1 cellular context compared by ENCODE assay signal in the genomic region with DNA sequence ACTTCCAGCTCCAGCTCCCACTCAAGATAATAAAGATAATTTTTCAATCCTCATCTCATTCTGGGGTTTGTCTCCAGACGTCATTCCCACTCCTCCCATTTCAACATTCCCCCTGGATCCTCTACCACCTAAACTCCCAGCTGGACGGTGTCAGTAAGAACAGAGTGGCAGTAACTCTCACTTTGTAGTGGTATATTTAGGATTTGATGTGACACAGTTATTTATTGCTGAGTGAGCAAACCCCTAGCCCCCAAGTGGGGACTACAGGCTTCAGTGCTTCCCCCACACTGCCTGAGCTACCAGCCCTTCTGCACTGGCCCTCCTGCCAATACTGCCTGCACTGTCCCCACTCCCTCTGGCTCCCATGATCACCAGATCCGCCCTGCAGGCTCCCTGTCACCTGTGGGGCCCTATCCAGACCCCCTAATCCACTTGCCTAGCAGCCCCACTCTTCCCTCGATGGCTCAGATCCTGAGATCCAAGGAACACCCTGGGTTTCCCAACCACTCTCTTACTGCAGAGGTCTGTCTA.
TF ChIP-seq lines count a peak whose summit lies in the region.

No MANE protein-coding gene starts in this region.

TF ChIP-seq in HepG2, 621 proteins besides CTCF, POLR2A, EP300 and RAD21:
- TF ChIP-seq MAFK (conservative IDR thresholded peaks at IDR 0.05 in 1 of 2, IDR thresholded peaks at IDR 0.05 in 1 of 2; ENCODE audit: low read length in 2 of 2) (peak; percentile 83 to 85), RBM22 (optimal IDR thresholded peaks at IDR 0.05; ENCODE audit: low read length) (peak; percentile 18), PAF1 (CRISPR knock-in tag; IDR thresholded peaks at IDR 0.05) (peak; percentile 16; the same call in 1 of the 2 replicates), THYN1 (CRISPR knock-in tag; IDR thresholded peaks at IDR 0.05; ENCODE audit: borderline replicate concordance, low read depth) (no peak), ZNF878 (CRISPR knock-in tag; IDR thresholded peaks at IDR 0.05) (no peak), SSRP1 (CRISPR knock-in tag; IDR thresholded peaks at IDR 0.05) (peak; percentile 45; the same call in 1 of the 2 replicates), SRY (CRISPR knock-in tag; IDR thresholded peaks at IDR 0.05) (0 out of 2 replicates have a peak, but pooled peaks have one; percentile 51), MAFF (IDR thresholded peaks at IDR 0.05; ENCODE audit: low read depth, low read length) (peak; percentile 76), HNF4G (IDR thresholded peaks at IDR 0.05; ENCODE audit: borderline replicate concordance, low read depth, low read length) (no peak), HNF4G (CRISPR knock-in tag; IDR thresholded peaks at IDR 0.05; ENCODE audit: borderline replicate concordance, low read depth) (0 out of 2 replicates have a peak, but pooled peaks have one; percentile 23), ERF (CRISPR knock-in tag; IDR thresholded peaks at IDR 0.05) (0 out of 2 replicates have a peak, but pooled peaks have one; percentile 39), EZH2 (conservative IDR thresholded peaks at IDR 0.05; ENCODE audit: low read depth, low read length) (no peak), ZNF792 (CRISPR knock-in tag; IDR thresholded peaks at IDR 0.05) (no peak), ZC3H13 (CRISPR knock-in tag; IDR thresholded peaks at IDR 0.05) (peak; percentile 59; the same call in 1 of the 2 replicates), HMG20A (CRISPR knock-in tag; IDR thresholded peaks at IDR 0.05; ENCODE audit: borderline replicate concordance) (no peak), CAMTA2 (CRISPR knock-in tag; IDR thresholded peaks at IDR 0.05; ENCODE audit: borderline replicate concordance) (0 out of 2 replicates have a peak, but pooled peaks have one; percentile 32), ZNF451 (CRISPR knock-in tag; IDR thresholded peaks at IDR 0.05) (no peak), GZF1 (CRISPR knock-in tag; IDR thresholded peaks at IDR 0.05) (0 out of 2 replicates have a peak, but pooled peaks have one; percentile 7), SIN3A (IDR thresholded peaks at IDR 0.05; ENCODE audit: borderline replicate concordance, low read depth, low read length) (0 out of 2 replicates have a peak, but pooled peaks have one; percentile 10)
- TF ChIP-seq, protein P1, sequence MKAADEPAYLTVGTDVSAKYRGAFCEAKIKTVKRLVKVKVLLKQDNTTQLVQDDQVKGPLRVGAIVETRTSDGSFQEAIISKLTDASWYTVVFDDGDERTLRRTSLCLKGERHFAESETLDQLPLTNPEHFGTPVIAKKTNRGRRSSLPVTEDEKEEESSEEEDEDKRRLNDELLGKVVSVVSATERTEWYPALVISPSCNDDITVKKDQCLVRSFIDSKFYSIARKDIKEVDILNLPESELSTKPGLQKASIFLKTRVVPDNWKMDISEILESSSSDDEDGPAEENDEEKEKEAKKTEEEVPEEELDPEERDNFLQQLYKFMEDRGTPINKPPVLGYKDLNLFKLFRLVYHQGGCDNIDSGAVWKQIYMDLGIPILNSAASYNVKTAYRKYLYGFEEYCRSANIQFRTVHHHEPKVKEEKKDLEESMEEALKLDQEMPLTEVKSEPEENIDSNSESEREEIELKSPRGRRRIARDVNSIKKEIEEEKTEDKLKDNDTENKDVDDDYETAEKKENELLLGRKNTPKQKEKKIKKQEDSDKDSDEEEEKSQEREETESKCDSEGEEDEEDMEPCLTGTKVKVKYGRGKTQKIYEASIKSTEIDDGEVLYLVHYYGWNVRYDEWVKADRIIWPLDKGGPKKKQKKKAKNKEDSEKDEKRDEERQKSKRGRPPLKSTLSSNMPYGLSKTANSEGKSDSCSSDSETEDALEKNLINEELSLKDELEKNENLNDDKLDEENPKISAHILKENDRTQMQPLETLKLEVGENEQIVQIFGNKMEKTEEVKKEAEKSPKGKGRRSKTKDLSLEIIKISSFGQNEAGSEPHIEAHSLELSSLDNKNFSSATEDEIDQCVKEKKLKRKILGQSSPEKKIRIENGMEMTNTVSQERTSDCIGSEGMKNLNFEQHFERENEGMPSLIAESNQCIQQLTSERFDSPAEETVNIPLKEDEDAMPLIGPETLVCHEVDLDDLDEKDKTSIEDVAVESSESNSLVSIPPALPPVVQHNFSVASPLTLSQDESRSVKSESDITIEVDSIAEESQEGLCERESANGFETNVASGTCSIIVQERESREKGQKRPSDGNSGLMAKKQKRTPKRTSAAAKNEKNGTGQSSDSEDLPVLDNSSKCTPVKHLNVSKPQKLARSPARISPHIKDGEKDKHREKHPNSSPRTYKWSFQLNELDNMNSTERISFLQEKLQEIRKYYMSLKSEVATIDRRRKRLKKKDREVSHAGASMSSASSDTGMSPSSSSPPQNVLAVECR (CRISPR knock-in tag; IDR thresholded peaks at IDR 0.05; ENCODE audit: borderline replicate concordance), result peak; percentile 11; the same call in 1 of the 2 replicates
- TF ChIP-seq, protein P2, sequence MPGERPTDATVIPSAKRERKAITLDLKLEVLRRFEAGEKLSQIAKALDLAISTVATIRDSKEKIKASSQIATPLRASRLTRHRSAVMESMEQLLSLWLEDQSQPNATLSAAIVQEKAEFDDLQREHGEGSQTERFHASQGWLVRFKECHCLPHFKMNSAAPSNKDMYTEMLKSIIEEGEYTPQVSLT (CRISPR knock-in tag; IDR thresholded peaks at IDR 0.05; ENCODE audit: borderline replicate concordance, low read depth), result 0 out of 2 replicates have a peak, but pooled peaks have one; percentile 47
- TF ChIP-seq, protein P3, sequence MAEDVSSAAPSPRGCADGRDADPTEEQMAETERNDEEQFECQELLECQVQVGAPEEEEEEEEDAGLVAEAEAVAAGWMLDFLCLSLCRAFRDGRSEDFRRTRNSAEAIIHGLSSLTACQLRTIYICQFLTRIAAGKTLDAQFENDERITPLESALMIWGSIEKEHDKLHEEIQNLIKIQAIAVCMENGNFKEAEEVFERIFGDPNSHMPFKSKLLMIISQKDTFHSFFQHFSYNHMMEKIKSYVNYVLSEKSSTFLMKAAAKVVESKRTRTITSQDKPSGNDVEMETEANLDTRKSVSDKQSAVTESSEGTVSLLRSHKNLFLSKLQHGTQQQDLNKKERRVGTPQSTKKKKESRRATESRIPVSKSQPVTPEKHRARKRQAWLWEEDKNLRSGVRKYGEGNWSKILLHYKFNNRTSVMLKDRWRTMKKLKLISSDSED (CRISPR knock-in tag; IDR thresholded peaks at IDR 0.05), result no peak
- TF ChIP-seq, protein P4, sequence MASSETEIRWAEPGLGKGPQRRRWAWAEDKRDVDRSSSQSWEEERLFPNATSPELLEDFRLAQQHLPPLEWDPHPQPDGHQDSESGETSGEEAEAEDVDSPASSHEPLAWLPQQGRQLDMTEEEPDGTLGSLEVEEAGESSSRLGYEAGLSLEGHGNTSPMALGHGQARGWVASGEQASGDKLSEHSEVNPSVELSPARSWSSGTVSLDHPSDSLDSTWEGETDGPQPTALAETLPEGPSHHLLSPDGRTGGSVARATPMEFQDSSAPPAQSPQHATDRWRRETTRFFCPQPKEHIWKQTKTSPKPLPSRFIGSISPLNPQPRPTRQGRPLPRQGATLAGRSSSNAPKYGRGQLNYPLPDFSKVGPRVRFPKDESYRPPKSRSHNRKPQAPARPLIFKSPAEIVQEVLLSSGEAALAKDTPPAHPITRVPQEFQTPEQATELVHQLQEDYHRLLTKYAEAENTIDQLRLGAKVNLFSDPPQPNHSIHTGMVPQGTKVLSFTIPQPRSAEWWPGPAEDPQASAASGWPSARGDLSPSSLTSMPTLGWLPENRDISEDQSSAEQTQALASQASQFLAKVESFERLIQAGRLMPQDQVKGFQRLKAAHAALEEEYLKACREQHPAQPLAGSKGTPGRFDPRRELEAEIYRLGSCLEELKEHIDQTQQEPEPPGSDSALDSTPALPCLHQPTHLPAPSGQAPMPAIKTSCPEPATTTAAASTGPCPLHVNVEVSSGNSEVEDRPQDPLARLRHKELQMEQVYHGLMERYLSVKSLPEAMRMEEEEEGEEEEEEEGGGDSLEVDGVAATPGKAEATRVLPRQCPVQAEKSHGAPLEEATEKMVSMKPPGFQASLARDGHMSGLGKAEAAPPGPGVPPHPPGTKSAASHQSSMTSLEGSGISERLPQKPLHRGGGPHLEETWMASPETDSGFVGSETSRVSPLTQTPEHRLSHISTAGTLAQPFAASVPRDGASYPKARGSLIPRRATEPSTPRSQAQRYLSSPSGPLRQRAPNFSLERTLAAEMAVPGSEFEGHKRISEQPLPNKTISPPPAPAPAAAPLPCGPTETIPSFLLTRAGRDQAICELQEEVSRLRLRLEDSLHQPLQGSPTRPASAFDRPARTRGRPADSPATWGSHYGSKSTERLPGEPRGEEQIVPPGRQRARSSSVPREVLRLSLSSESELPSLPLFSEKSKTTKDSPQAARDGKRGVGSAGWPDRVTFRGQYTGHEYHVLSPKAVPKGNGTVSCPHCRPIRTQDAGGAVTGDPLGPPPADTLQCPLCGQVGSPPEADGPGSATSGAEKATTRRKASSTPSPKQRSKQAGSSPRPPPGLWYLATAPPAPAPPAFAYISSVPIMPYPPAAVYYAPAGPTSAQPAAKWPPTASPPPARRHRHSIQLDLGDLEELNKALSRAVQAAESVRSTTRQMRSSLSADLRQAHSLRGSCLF (CRISPR knock-in tag; IDR thresholded peaks at IDR 0.05; ENCODE audit: borderline replicate concordance), result 0 out of 2 replicates have a peak, but pooled peaks have one; percentile 37
- TF ChIP-seq, protein P5, sequence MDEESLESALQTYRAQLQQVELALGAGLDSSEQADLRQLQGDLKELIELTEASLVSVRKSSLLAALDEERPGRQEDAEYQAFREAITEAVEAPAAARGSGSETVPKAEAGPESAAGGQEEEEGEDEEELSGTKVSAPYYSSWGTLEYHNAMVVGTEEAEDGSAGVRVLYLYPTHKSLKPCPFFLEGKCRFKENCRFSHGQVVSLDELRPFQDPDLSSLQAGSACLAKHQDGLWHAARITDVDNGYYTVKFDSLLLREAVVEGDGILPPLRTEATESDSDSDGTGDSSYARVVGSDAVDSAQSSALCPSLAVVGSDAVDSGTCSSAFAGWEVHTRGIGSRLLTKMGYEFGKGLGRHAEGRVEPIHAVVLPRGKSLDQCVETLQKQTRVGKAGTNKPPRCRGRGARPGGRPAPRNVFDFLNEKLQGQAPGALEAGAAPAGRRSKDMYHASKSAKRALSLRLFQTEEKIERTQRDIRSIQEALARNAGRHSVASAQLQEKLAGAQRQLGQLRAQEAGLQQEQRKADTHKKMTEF (CRISPR knock-in tag; IDR thresholded peaks at IDR 0.05), result 0 out of 2 replicates have a peak, but pooled peaks have one; percentile 25
